25 cellular contexts compared by ENCODE assay signal in genomic region chr3:38689346-38689745, GRCh38.
"Had no signal": no experiment of that assay in that cellular context is flagged by ENCODE, and none has a peak within 500 bp of the region (broad histone marks: within the 10 kb centered on the region; RNA-seq: fewer than 3 reads in every experiment).

No MANE protein-coding gene starts in this region.

- FAIRE-seq: urothelium cell line had no signal

- H3K36me3 ChIP-seq: stomach, suprapubic skin, thoracic aorta, thyroid gland, tibial artery, tibial nerve, transverse colon, upper lobe of left lung, upper lobe of right lung, uterus, vagina had no signal

- H3K4me3 ChIP-seq: stomach, suprapubic skin, testis, thoracic aorta, thyroid gland, tibial artery, tibial nerve, transverse colon, upper lobe of left lung, upper lobe of right lung, uterus, vagina had no signal

- H3K9me3 ChIP-seq: stomach, suprapubic skin, testis, thoracic aorta, thyroid gland, tibial artery, tibial nerve, transverse colon, upper lobe of left lung, upper lobe of right lung, uterus, vagina had no signal

- DNase-seq: stimulated activated CD4-positive, alpha-beta T cell treated with anti-CD3 and anti-CD28 coated beads, Interleukin-2, amount 100 ng/mL, for 24 hours; stimulated activated CD4-positive, alpha-beta T cell treated with anti-CD3 and anti-CD28 coated beads, Interleukin-2, amount 100 ng/mL, for 48 hours; stimulated activated CD4-positive, alpha-beta T cell treated with anti-CD3 and anti-CD28 coated beads, Interleukin-4, amount 100 ng/mL, for 1 hour; stimulated activated CD4-positive, alpha-beta T cell treated with anti-CD3 and anti-CD28 coated beads, Interleukin-4, amount 100 ng/mL, for 24 hours; stimulated activated CD4-positive, alpha-beta T cell treated with anti-CD3 and anti-CD28 coated beads, Interleukin-4, amount 100 ng/mL, for 4 hours; stimulated activated CD8-positive, alpha-beta memory T cell treated with anti-CD3 and anti-CD28 coated beads, Interleukin-4, amount 100 ng/mL, for 48 hours; stimulated activated naive B cell treated with anti-CD40 and anti-IgM and Interleukin-4, amounts not matched to agents 10 μg/mL and 1 μg/mL and 100 μg/mL, for 72 hours; stimulated activated naive CD4-positive, alpha-beta T cell treated with Interleukin-2 at 50 U/mL for 16 hours; stimulated activated naive CD8-positive, alpha-beta T cell treated with anti-CD3 and anti-CD28 coated beads, Interleukin-15, amount 100 ng/mL, for 72 hours; stomach; substantia nigra; testis; thyroid gland; tibial artery; transverse colon; upper lobe of left lung; upper lobe of right lung; uterus had no signal

- ATAC-seq: stimulated activated effector memory CD8-positive, alpha-beta T cell treated with anti-CD3 and anti-CD28 coated beads, Interleukin-12 subunit alpha, Interleukin-12 subunit beta, amount 100 ng/mL, for 72 hours; stimulated activated memory B cell treated with anti-CD40 and anti-IgM and Interleukin-4, amounts not matched to agents 10 μg/mL and 1 μg/mL and 100 μg/mL, for 72 hours; stimulated activated naive B cell treated with anti-CD40 and anti-IgM and Interleukin-4, amounts not matched to agents 10 μg/mL and 1 μg/mL and 100 μg/mL, for 72 hours; stimulated activated naive CD8-positive, alpha-beta T cell treated with anti-CD3 and anti-CD28 coated beads, Interleukin-15, amount 100 ng/mL, for 72 hours; upper lobe of right lung had no signal

- H3K27ac ChIP-seq: stomach, suprapubic skin, testis, thoracic aorta, thyroid gland, tibial artery, tibial nerve, transverse colon, upper lobe of left lung, upper lobe of right lung, uterus, vagina had no signal

- H3K27me3 ChIP-seq: stomach, suprapubic skin, testis, thyroid gland, tibial artery, tibial nerve, transverse colon, upper lobe of left lung, upper lobe of right lung, uterus, vagina had no signal

- H3K4me1 ChIP-seq: stomach, suprapubic skin, testis, thyroid gland, tibial artery, tibial nerve, transverse colon, upper lobe of left lung, upper lobe of right lung, uterus, vagina had no signal
